ENCODE assay signal across 9 cellular contexts in genomic region chr16:8146613-8147012, GRCh38.
"Had no signal": no experiment of that assay in that cellular context is flagged by ENCODE, and none has a peak within 500 bp of the region (broad histone marks: within the 10 kb centered on the region; RNA-seq: fewer than 3 reads in every experiment).

No MANE protein-coding gene starts in this region.

- H3K9ac ChIP-seq: GM23248, KMS-11 had no signal

- FAIRE-seq: H54, HTR-8/SVneo had no signal

- H2AFZ ChIP-seq: GM23248 had no signal

- H3K27ac Mint-ChIP-seq: H9 had no signal

- H3K4me2 ChIP-seq: KMS-11 had no signal

- DNase-seq: GM23248, GOT3, H9, HCEC 1CT, IMR-90, KBM-7 had no signal

- H3K4me3 ChIP-seq: GM23248 had no signal

- H3K27ac ChIP-seq: GM23248, KMS-11 had no signal

- H3K9me3 Mint-ChIP-seq: H9 had no signal

- H3K4me3 Mint-ChIP-seq: H9 had no signal
